ENCODE assay signal across 1 cellular context in genomic region chr1:228082260-228082974, GRCh38.
TF ChIP-seq lines count a peak whose summit lies in the region.

Gene ARF1, plus strand, starts transcription at chr1:228082708. Its CDS starts 14,407 bp downstream, at chr1:228097115.

TF ChIP-seq in K562, 482 proteins besides CTCF, POLR2A, EP300 and RAD21 (continued from another document):
- peak; percentile 98 for TF ChIP-seq MGA (IDR thresholded peaks at IDR 0.05)
- TF ChIP-seq ZC3H4 (CRISPR knock-in tag; IDR thresholded peaks at IDR 0.05; ENCODE audit: borderline replicate concordance): no peak; the same call in 1 of the 2 replicates
TF ChIP-seq in K562: peak in this region for 184.
